ENCODE assay signal across 20 cellular contexts in the genomic region with DNA sequence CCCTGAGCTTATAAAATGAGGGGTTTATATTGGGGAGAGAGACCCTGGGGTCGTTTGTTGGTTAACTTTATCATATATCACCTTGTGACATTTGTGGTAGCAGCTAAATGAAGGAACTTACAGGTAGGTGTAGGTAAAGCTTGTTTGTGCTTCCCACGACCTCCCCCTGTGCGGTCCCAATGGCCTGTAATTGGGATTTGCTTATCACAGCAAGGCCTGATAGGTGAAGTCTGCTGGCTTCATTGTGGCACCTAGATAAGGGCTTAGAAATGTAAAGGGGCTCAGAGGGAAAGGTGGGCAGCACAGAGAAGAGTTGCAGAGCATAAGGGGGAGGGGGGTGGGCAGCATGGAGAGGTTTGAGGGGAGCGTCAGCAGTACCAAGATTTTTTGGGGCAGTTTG. TPM values are rescaled to one million over a fixed set of nuclear protein-coding genes. Genes with fewer than 3 reads are reported as not detected.
"Had no signal": no experiment of that assay in that cellular context is flagged by ENCODE, and none has a peak within 500 bp of the region (broad histone marks: within the 10 kb centered on the region; RNA-seq: fewer than 3 reads in every experiment).

No MANE protein-coding gene starts in this region.

- H3K9me3 ChIP-seq: adrenal gland, breast epithelium, esophagus muscularis mucosa, heart right ventricle, thyroid gland had no signal

- H3K27me3 Mint-ChIP-seq: naive thymus-derived CD8-positive, alpha-beta T cell had no signal

- ATAC-seq: naive thymus-derived CD8-positive, alpha-beta T cell; sciatic nerve had no signal

- H3K27ac ChIP-seq: adrenal gland, breast epithelium, esophagus muscularis mucosa, thyroid gland had no signal

- H3K4me3 ChIP-seq: adrenal gland, breast epithelium, esophagus muscularis mucosa, heart right ventricle, smooth muscle cell, thyroid gland had no signal

- H3K9me3 Mint-ChIP-seq: activated T-cell treated with anti-CD3 and anti-CD28 coated beads, Interleukin-2, amount 50 U/mL, for 72 hours; naive thymus-derived CD8-positive, alpha-beta T cell had no signal

- H3K36me3 ChIP-seq: breast epithelium had no signal

- H3K4me3 Mint-ChIP-seq: activated T-cell treated with anti-CD3 and anti-CD28 coated beads, Interleukin-2, amount 50 U/mL, for 72 hours; naive thymus-derived CD8-positive, alpha-beta T cell had no signal

- DNase-seq: activated CD4-positive, alpha-beta T cell treated with anti-CD3 and anti-CD28 coated beads for 48 hours; activated CD4-positive, CD25-positive, alpha-beta regulatory T cell; activated CD8-positive, alpha-beta memory T cell treated with anti-CD3 and anti-CD28 coated beads, Interleukin-2, amount 50 U/mL, for 4 hours; activated effector memory CD4-positive, alpha-beta T cell treated with anti-CD3 and anti-CD28 coated beads, Interleukin-2, amount 50 U/mL, for 16 hours; activated naive CD4-positive, alpha-beta T cell treated with anti-CD3 and anti-CD28 coated beads, Interleukin-2, amount 50 U/mL, for 16 hours; activated T-cell treated with anti-CD3 and anti-CD28 coated beads, Interleukin-2, amount 50 U/mL, for 72 hours; adrenal gland; effector CD4-positive, alpha-beta T cell; heart right ventricle; naive thymus-derived CD8-positive, alpha-beta T cell; nucleus accumbens; stimulated activated CD4-positive, alpha-beta T cell treated with anti-CD3 and anti-CD28 coated beads, Interleukin-4, amount 100 ng/mL, for 1 hour; thyroid gland had no signal

- H3K4me1 ChIP-seq: adrenal gland, breast epithelium, esophagus muscularis mucosa, thyroid gland had no signal

RNA-seq across cellular contexts. Expression of gene MLNR, which starts 35.5 kb away (rescaled TPM):
- polyA plus RNA-seq: adrenal gland; endothelial cell of umbilical vein; heart right ventricle; liver; naive thymus-derived CD8-positive, alpha-beta T cell; smooth muscle cell; urinary bladder had no signal
